Comparison of ENCODE assay signal across 21 cellular contexts in the genomic region with DNA sequence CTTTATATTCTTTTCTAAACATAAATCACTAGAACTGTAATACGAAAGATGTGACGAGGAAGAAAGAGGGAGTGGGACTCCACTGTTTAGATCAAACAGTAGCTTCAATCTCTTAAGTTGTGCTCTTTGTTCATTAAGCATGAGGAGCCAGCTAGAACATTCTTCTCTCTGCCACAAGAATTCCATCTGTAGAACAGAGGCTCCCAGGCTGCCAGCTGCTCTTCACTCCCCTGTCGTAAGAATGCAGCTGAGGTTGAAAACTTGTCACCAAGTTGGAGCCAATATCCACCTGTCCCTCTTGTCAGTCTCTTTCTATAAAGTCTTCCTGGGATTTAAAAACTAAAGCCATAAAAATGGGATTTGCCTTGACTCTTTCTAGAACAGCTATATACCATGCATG.
DNase-seq lines count a peak whose midpoint lies in the region; ATAC-seq and TF ChIP-seq lines count a peak whose summit lies in the region.
"Had no signal": no experiment of that assay in that cellular context is flagged by ENCODE, and none has a peak within 500 bp of the region (broad histone marks: within the 10 kb centered on the region; RNA-seq: fewer than 3 reads in every experiment).

No MANE protein-coding gene starts in this region.

- no peaks in the 10 kb centered on the region for H3K36me3 ChIP-seq in neural progenitor cell
- H3K36me3 ChIP-seq: BLaER1 treated with 17β-estradiol and CSF1 and Interleukin-3, amounts not matched to agents 10 nM and 100 nM; SJSA1 had no signal

- no peak overlapping the region for H3K4me2 ChIP-seq in neural progenitor cell
- H3K4me2 ChIP-seq: BLaER1 treated with 17β-estradiol and CSF1 and Interleukin-3, amounts not matched to agents 10 nM and 100 nM had no signal

- no peak overlapping the region for H3K4me3 Mint-ChIP-seq in activated CD4-positive, alpha-beta T cell treated with anti-CD3 and anti-CD28 coated beads, Interleukin-2, amount 10 ng/mL, durations not matched to agents 24 days and 14 days
- no peak overlapping the region for H3K4me3 Mint-ChIP-seq in neural progenitor cell
- no peak overlapping the region for H3K4me3 Mint-ChIP-seq in progenitor cell of endocrine pancreas (ENCODE audit: low read depth)
- H3K4me3 Mint-ChIP-seq in Calu3 (ENCODE audit: low read depth, unreplicated experiment): no peak overlapping the region
- H3K4me3 Mint-ChIP-seq: CD4-positive, alpha-beta memory T cell; IgD-negative memory B cell had no signal

- H4K20me1 ChIP-seq in neural progenitor cell (ENCODE audit: low read depth): no peaks in the 10 kb centered on the region
- H4K20me1 ChIP-seq: BLaER1 treated with 17β-estradiol and CSF1 and Interleukin-3, amounts not matched to agents 10 nM and 100 nM had no signal

- peaks cover 5% of the 10 kb centered on the region for H3K9me3 Mint-ChIP-seq in activated CD4-positive, alpha-beta T cell treated with anti-CD3 and anti-CD28 coated beads, Interleukin-2, amount 10 ng/mL, durations not matched to agents 24 days and 14 days
- H3K9me3 Mint-ChIP-seq in neural progenitor cell: no peaks in the 10 kb centered on the region
- peaks cover 6% of the 10 kb centered on the region for H3K9me3 Mint-ChIP-seq in progenitor cell of endocrine pancreas (ENCODE audit: low read depth)
- no peaks in the 10 kb centered on the region for H3K9me3 Mint-ChIP-seq in Calu3 (ENCODE audit: low read depth, unreplicated experiment)
- H3K9me3 Mint-ChIP-seq: IgD-negative memory B cell had no signal

- H3K4me1 Mint-ChIP-seq in activated CD4-positive, alpha-beta T cell treated with anti-CD3 and anti-CD28 coated beads, Interleukin-2, amount 10 ng/mL, durations not matched to agents 24 days and 14 days: no peaks in the 10 kb centered on the region
- H3K4me1 Mint-ChIP-seq in neural progenitor cell: peaks cover 5% of the 10 kb centered on the region
- no peaks in the 10 kb centered on the region for H3K4me1 Mint-ChIP-seq in progenitor cell of endocrine pancreas (ENCODE audit: low read depth)
- H3K4me1 Mint-ChIP-seq in Calu3 (ENCODE audit: low read depth, unreplicated experiment): peaks cover 17% of the 10 kb centered on the region
- H3K4me1 Mint-ChIP-seq: CD4-positive, alpha-beta memory T cell; IgD-negative memory B cell had no signal

- TF ChIP-seq CTCF in neural progenitor cell (IDR thresholded peaks at IDR 0.05) (no peak), progenitor cell of endocrine pancreas (IDR thresholded peaks at IDR 0.05; ENCODE audit: unreplicated experiment) (no peak), Calu3 (IDR thresholded peaks at IDR 0.05; ENCODE audit: unreplicated experiment) (no peak)

- no peaks in the 10 kb centered on the region for H3K4me1 ChIP-seq in neural progenitor cell
- H3K4me1 ChIP-seq: BLaER1 treated with 17β-estradiol and CSF1 and Interleukin-3, amounts not matched to agents 10 nM and 100 nM; Caco-2; SJSA1 had no signal

- no peak overlapping the region for H3K9ac ChIP-seq in neural progenitor cell
- H3K9ac ChIP-seq: BLaER1 treated with 17β-estradiol and CSF1 and Interleukin-3, amounts not matched to agents 10 nM and 100 nM had no signal

- CTCF ChIA-PET in Calu3 (lab: Charles Lee): no interaction called here

- no peak overlapping the region for H3K27ac Mint-ChIP-seq in activated CD4-positive, alpha-beta T cell treated with anti-CD3 and anti-CD28 coated beads, Interleukin-2, amount 10 ng/mL, durations not matched to agents 24 days and 14 days
- no peak overlapping the region for H3K27ac Mint-ChIP-seq in neural progenitor cell
- H3K27ac Mint-ChIP-seq in progenitor cell of endocrine pancreas: no peak overlapping the region
- H3K27ac Mint-ChIP-seq in Calu3 (ENCODE audit: unreplicated experiment): no peak overlapping the region
- H3K27ac Mint-ChIP-seq: CD4-positive, alpha-beta memory T cell; IgD-negative memory B cell had no signal

- H3F3A ChIP-seq in neural progenitor cell (ENCODE audit: low read depth): no peaks in the 10 kb centered on the region

- no peaks in the 10 kb centered on the region for H3K36me3 Mint-ChIP-seq in activated CD4-positive, alpha-beta T cell treated with anti-CD3 and anti-CD28 coated beads, Interleukin-2, amount 10 ng/mL, durations not matched to agents 24 days and 14 days (ENCODE audit: low read depth)
- no peaks in the 10 kb centered on the region for H3K36me3 Mint-ChIP-seq in neural progenitor cell
- H3K36me3 Mint-ChIP-seq in progenitor cell of endocrine pancreas (ENCODE audit: insufficient read depth): no peaks in the 10 kb centered on the region
- no peaks in the 10 kb centered on the region for H3K36me3 Mint-ChIP-seq in Calu3 (ENCODE audit: insufficient read depth, unreplicated experiment)
- H3K36me3 Mint-ChIP-seq: CD4-positive, alpha-beta memory T cell had no signal

- BruUV-seq in Calu3 (replicated peaks; lab: Mats Ljungman, UMichigan): no TSS peak

- H3K9me3 ChIP-seq in neural progenitor cell (ENCODE audit: low read depth): no peaks in the 10 kb centered on the region
- H3K9me3 ChIP-seq: Caco-2, SJSA1 had no signal

- no peaks in the 10 kb centered on the region for H3K27me3 ChIP-seq in neural progenitor cell
- H3K27me3 ChIP-seq: BLaER1 treated with 17β-estradiol and CSF1 and Interleukin-3, amounts not matched to agents 10 nM and 100 nM; SJSA1 had no signal

- no peak overlapping the region for H2AFZ ChIP-seq in neural progenitor cell (replicated peaks)

- no peak overlapping the region for H3K27ac ChIP-seq in neural progenitor cell
- H3K27ac ChIP-seq: 22Rv1; BLaER1 treated with 17β-estradiol and CSF1 and Interleukin-3, amounts not matched to agents 10 nM and 100 nM; SJSA1 had no signal

- peaks cover 52% of the 10 kb centered on the region for H3K27me3 Mint-ChIP-seq in activated CD4-positive, alpha-beta T cell treated with anti-CD3 and anti-CD28 coated beads, Interleukin-2, amount 10 ng/mL, durations not matched to agents 24 days and 14 days
- H3K27me3 Mint-ChIP-seq in neural progenitor cell (ENCODE audit: insufficient read depth, low read depth): no peaks in the 10 kb centered on the region
- H3K27me3 Mint-ChIP-seq in progenitor cell of endocrine pancreas: no peaks in the 10 kb centered on the region
- H3K27me3 Mint-ChIP-seq in Calu3 (ENCODE audit: unreplicated experiment): peaks cover 10% of the 10 kb centered on the region

- H3K79me2 ChIP-seq in neural progenitor cell (ENCODE audit: low read depth): no peaks in the 10 kb centered on the region

- no peak for ATAC-seq in GM18498 (IDR thresholded peaks at IDR 0.05; ENCODE audit: unreplicated experiment)

- DNase-seq in activated CD4-positive, alpha-beta T cell treated with anti-CD3 and anti-CD28 coated beads, Interleukin-2, amount 10 ng/mL, durations not matched to agents 24 days and 14 days: peak; percentile 26
- no peak for DNase-seq in activated CD4-positive, alpha-beta T cell treated with anti-CD3 and anti-CD28 coated beads for 1 hour
- DNase-seq in iris pigment epithelial cell (ENCODE audit: low read depth) (peak; percentile 3), neural progenitor cell (ENCODE audit: low spot score) (peak; percentile 13), DMS79 (lab: John Stamatoyannopoulos, UW) (no peak), progenitor cell of endocrine pancreas (ENCODE audit: low spot score, unreplicated experiment) (no peak), Calu3 (no peak)
- DNase-seq: ACHN; Caco-2; CD4-positive, alpha-beta memory T cell; NCI-H1417; NCI-H1694 treated with DMSO at 0.1 percent for 48 hours; NCI-H2081 treated with DMSO at 0.1 percent for 48 hours; NCI-H2171 treated with DMSO at 0.1 percent for 48 hours; NCI-H446; OCI-M1 had no signal

- intact Hi-C loops in activated CD4-positive, alpha-beta T cell treated with anti-CD3 and anti-CD28 coated beads, Interleukin-2, amount 10 ng/mL, durations not matched to agents 24 days and 14 days (cut with micrococcal nuclease): no loop called here
- intact Hi-C loops in Calu3 (cut with micrococcal nuclease; ENCODE audit: unreplicated experiment): no loop called here

- H3K4me3 ChIP-seq in neural progenitor cell: no peak overlapping the region
- H3K4me3 ChIP-seq: BLaER1 treated with 17β-estradiol and CSF1 and Interleukin-3, amounts not matched to agents 10 nM and 100 nM; SJSA1 had no signal

Comparison
In these comparisons a context has a peak if more than half of its experiments do, and no peak if none do; other contexts are left out.
1. DNase-seq: peak in activated CD4-positive, alpha-beta T cell treated with anti-CD3 and anti-CD28 coated beads, Interleukin-2, amount 10 ng/mL, durations not matched to agents 24 days and 14 days (single experiment), iris pigment epithelial cell (single experiment) and neural progenitor cell (single experiment); none in activated CD4-positive, alpha-beta T cell treated with anti-CD3 and anti-CD28 coated beads for 1 hour (single experiment), DMS79 (single experiment), progenitor cell of endocrine pancreas (single experiment) and Calu3 (single experiment).